In genomic region chr2:218008060-218009040, GRCh38 we compare ENCODE assay signal across 16 cellular contexts. TPM values are rescaled to one million over a fixed set of nuclear protein-coding genes. Genes with fewer than 3 reads are reported as not detected.
DNase-seq lines count a peak whose midpoint lies in the region; ATAC-seq and TF ChIP-seq lines count a peak whose summit lies in the region.
"Had no signal": no experiment of that assay in that cellular context is flagged by ENCODE, and none has a peak within 500 bp of the region (broad histone marks: within the 10 kb centered on the region; RNA-seq: fewer than 3 reads in every experiment).

No MANE protein-coding gene starts in this region.

- H4K20me1 ChIP-seq in smooth muscle cell (ENCODE audit: low read depth) (no peaks in the 10 kb centered on the region), MM.1S (ENCODE audit: insufficient read depth, low read length) (no peaks in the 10 kb centered on the region)

- peaks cover 35% of the 10 kb centered on the region for H3K4me1 ChIP-seq in smooth muscle cell (ENCODE audit: low read depth)
- H3K4me1 ChIP-seq in MM.1S (ENCODE audit: low read length), result no peaks in the 10 kb centered on the region
- H3K4me1 ChIP-seq: HAP-1 had no signal

- no peaks in the 10 kb centered on the region for H3K36me3 ChIP-seq in smooth muscle cell (ENCODE audit: low read depth)
- H3K36me3 ChIP-seq in MM.1S (replicated peaks; ENCODE audit: insufficient read depth, low read length), result no peaks in the 10 kb centered on the region
- H3K36me3 ChIP-seq: HAP-1, WERI-Rb-1 had no signal

- ATAC-seq in HG02571 (IDR thresholded peaks at IDR 0.05; ENCODE audit: unreplicated experiment) (no peak), HG03378 (IDR thresholded peaks at IDR 0.05; ENCODE audit: unreplicated experiment) (no peak)
- ATAC-seq: activated CD8-positive, alpha-beta memory T cell treated with anti-CD3 and anti-CD28 coated beads, Interleukin-2, amount 10 ng/mL, durations not matched to agents 7 days and 5 days; left colon; naive thymus-derived CD4-positive, alpha-beta T cell; stimulated activated naive B cell treated with anti-CD40 and anti-IgM and Interleukin-4, amounts not matched to agents 10 μg/mL and 1 μg/mL and 100 μg/mL, for 72 hours had no signal

- H3K79me2 ChIP-seq in smooth muscle cell (ENCODE audit: low read depth) (peaks cover 13% of the 10 kb centered on the region), MM.1S (ENCODE audit: low read length) (no peaks in the 10 kb centered on the region)

- no peak overlapping the region for H2AFZ ChIP-seq in smooth muscle cell (ENCODE audit: low read depth)
- no peak overlapping the region for H2AFZ ChIP-seq in MM.1S (ENCODE audit: low read length)

- 30% methylated on average over 12 of the region's 12 CpGs for WGBS in smooth muscle cell (ENCODE audit: low lambda C conversion rate)

- H3K27me3 ChIP-seq in smooth muscle cell (ENCODE audit: low read depth) (no peaks in the 10 kb centered on the region), MM.1S (replicated peaks; ENCODE audit: insufficient read depth, low read length) (peaks cover 31% of the 10 kb centered on the region)

- no peaks in the 10 kb centered on the region for H3K9me2 ChIP-seq in MM.1S (replicated peaks; ENCODE audit: insufficient read depth, low read length)

- H3K4me3 ChIP-seq in smooth muscle cell (no peak overlapping the region), MM.1S (ENCODE audit: low read length) (no peak overlapping the region)
- H3K4me3 ChIP-seq: HAP-1 had no signal

- H3F3A ChIP-seq in smooth muscle cell (ENCODE audit: low read depth) (peaks cover 42% of the 10 kb centered on the region), MM.1S (ENCODE audit: insufficient read depth, low read length) (no peaks in the 10 kb centered on the region)

- H3K27ac ChIP-seq in smooth muscle cell (ENCODE audit: low read depth) (peak overlapping the region; percentile 97), MM.1S (ENCODE audit: low read length) (no peak overlapping the region)
- H3K27ac ChIP-seq: WERI-Rb-1 had no signal

- peak overlapping the region; percentile 98 for H3K4me2 ChIP-seq in smooth muscle cell
- no peak overlapping the region for H3K4me2 ChIP-seq in MM.1S (ENCODE audit: low read depth, low read length)

- peak overlapping the region; percentile 25 for H3K9ac ChIP-seq in smooth muscle cell (ENCODE audit: low read depth)
- H3K9ac ChIP-seq in MM.1S (ENCODE audit: low read length), result no peak overlapping the region

- H3K9me3 ChIP-seq in smooth muscle cell (replicated peaks; ENCODE audit: low read depth), result no peaks in the 10 kb centered on the region
- no peaks in the 10 kb centered on the region for H3K9me3 ChIP-seq in MM.1S (replicated peaks; ENCODE audit: insufficient read depth, low read length)
- H3K9me3 ChIP-seq: HAP-1 had no signal

- peak; percentile 34 for DNase-seq in EL
- DNase-seq in NCI-H82 treated with DMSO at 0.1 percent for 48 hours (lab: John Stamatoyannopoulos, UW; ENCODE audit: unreplicated experiment), result peak; percentile 21
- peak; percentile 25 for DNase-seq in fibroblast of peridontal ligament (ENCODE audit: extremely low read depth)
- DNase-seq in smooth muscle cell (lab: John Stamatoyannopoulos, UW; ENCODE audit: unreplicated experiment), result no peak
- DNase-seq in MM.1S, result no peak
- DNase-seq: activated CD8-positive, alpha-beta memory T cell treated with anti-CD3 and anti-CD28 coated beads, Interleukin-2, amount 10 ng/mL, durations not matched to agents 7 days and 5 days; activated naive CD4-positive, alpha-beta T cell treated with anti-CD3 and anti-CD28 coated beads for 36 hours; COR-L47; left colon; naive thymus-derived CD4-positive, alpha-beta T cell; retina; stimulated activated naive B cell treated with anti-CD40 and anti-IgM and Interleukin-4, amounts not matched to agents 10 μg/mL and 1 μg/mL and 100 μg/mL, for 72 hours; WERI-Rb-1 had no signal

- TF ChIP-seq CTCF in smooth muscle cell (IDR thresholded peaks at IDR 0.05; ENCODE audit: borderline replicate concordance, insufficient read depth, poor library complexity, severe bottlenecking), result no peak
- TF ChIP-seq CTCF in MM.1S (IDR thresholded peaks at IDR 0.05; ENCODE audit: low read length), result no peak

RNA-seq across cellular contexts. Expression of gene TNS1, which starts 5.6 kb away (rescaled TPM):
- total RNA-seq in smooth muscle cell, result 61.5 and 67.7 TPM in 2 replicates
- polyA plus RNA-seq in smooth muscle cell, result 45.0 and 52.3 TPM in 2 replicates
- polyA plus RNA-seq: naive thymus-derived CD4-positive, alpha-beta T cell had no signal

Comparison
In these comparisons a context has a peak if more than half of its experiments do, and no peak if none do; other contexts are left out.
1. DNase-seq: peak in EL (single experiment), NCI-H82 treated with DMSO at 0.1 percent for 48 hours (single experiment) and fibroblast of peridontal ligament (single experiment); none in smooth muscle cell (single experiment) and MM.1S (single experiment).